ENCODE assay signal across 16 cellular contexts in the genomic region with DNA sequence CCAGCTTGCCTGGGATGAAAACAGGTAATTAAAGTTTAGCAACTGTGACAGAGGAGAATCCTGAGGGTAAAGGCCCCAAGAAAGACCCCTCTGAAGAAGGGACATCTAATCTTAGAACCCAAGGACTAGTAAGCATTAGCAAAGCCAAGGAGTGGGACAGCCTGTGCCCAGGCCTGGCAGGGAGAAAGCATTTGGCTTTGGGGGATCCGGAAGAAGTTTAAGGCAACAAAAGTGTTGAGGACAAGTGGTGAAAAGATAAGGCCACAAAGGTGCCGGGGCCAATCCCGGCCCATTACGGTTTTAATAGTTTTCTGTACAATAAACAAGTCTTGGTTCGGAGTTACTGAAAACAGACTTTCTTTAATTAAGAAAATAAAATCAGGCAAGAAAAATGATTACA.
DNase-seq lines count a peak whose midpoint lies in the region; ATAC-seq and TF ChIP-seq lines count a peak whose summit lies in the region.
"Had no signal": no experiment of that assay in that cellular context is flagged by ENCODE, and none has a peak within 500 bp of the region (broad histone marks: within the 10 kb centered on the region; RNA-seq: fewer than 3 reads in every experiment).

No MANE protein-coding gene starts in this region.

- H3K36me3 Mint-ChIP-seq in nephron progenitor cell (ENCODE audit: low read depth): no peaks in the 10 kb centered on the region
- H3K36me3 Mint-ChIP-seq in CD4-positive, alpha-beta memory T cell: no peaks in the 10 kb centered on the region
- H3K36me3 Mint-ChIP-seq: CD8-positive, alpha-beta T cell had no signal

- DNase-seq in RWPE2 (ENCODE audit: low spot score) (no peak), nephron progenitor cell (no peak), thoracic aorta (ENCODE audit: low spot score) (no peak), T-helper 2 cell (no peak), NCI-H1417 treated with DMSO at 0.1 percent for 48 hours (lab: John Stamatoyannopoulos, UW) (no peak)
- no peak for DNase-seq in CD4-positive, alpha-beta memory T cell
- DNase-seq: CD8-positive, alpha-beta T cell; DMS79 treated with DMSO at 0.1 percent for 48 hours; endodermal cell; NCI-H1417; small intestine; stimulated activated CD8-positive, alpha-beta memory T cell treated with anti-CD3 and anti-CD28 coated beads, Interleukin-4, amount 100 ng/mL, for 48 hours; T-helper 9 cell; trophoblast cell had no signal

- H3K27ac ChIP-seq in RWPE2 (ENCODE audit: poor library complexity, severe bottlenecking) (peak overlapping the region; percentile 77), cingulate gyrus (ENCODE audit: low read depth, low read length) (peak overlapping the region; percentile 7), thoracic aorta (peak overlapping the region; percentile 93 to 95)
- H3K27ac ChIP-seq in CD4-positive, alpha-beta memory T cell (ENCODE audit: low read depth, low read length): no peak overlapping the region

- intact Hi-C loops in CD4-positive, alpha-beta memory T cell (cut with micrococcal nuclease): no loop called here

- peak overlapping the region; percentile 25 for H3K27ac Mint-ChIP-seq in nephron progenitor cell
- H3K27ac Mint-ChIP-seq in CD4-positive, alpha-beta memory T cell: peak overlapping the region in 1 of 7 donors; percentile 61
- H3K27ac Mint-ChIP-seq: CD8-positive, alpha-beta T cell; endodermal cell had no signal

- H3K27me3 ChIP-seq in RWPE2 (ENCODE audit: insufficient read depth, poor library complexity, severe bottlenecking) (no peaks in the 10 kb centered on the region), thoracic aorta (replicated peaks; ENCODE audit: insufficient read depth) (no peaks in the 10 kb centered on the region)
- no peaks in the 10 kb centered on the region for H3K27me3 ChIP-seq in CD4-positive, alpha-beta memory T cell (ENCODE audit: insufficient read depth, low read length)

- H3K4me3 ChIP-seq in RWPE2 (ENCODE audit: severe bottlenecking) (no peak overlapping the region), thoracic aorta (no peak overlapping the region)
- no peak overlapping the region for H3K4me3 ChIP-seq in CD4-positive, alpha-beta memory T cell (ENCODE audit: low read length in 2 of 2)

- H3K27me3 Mint-ChIP-seq in nephron progenitor cell (ENCODE audit: low read depth, poor library complexity): peaks cover 16% of the 10 kb centered on the region
- H3K27me3 Mint-ChIP-seq in CD4-positive, alpha-beta memory T cell: no peaks in the 10 kb centered on the region
- H3K27me3 Mint-ChIP-seq: central memory CD8-positive, alpha-beta T cell had no signal

- H3K4me1 Mint-ChIP-seq in nephron progenitor cell: peaks cover 79% of the 10 kb centered on the region
- H3K4me1 Mint-ChIP-seq in CD4-positive, alpha-beta memory T cell: peaks cover 5 to 7% (median 5%) of the 10 kb centered on the region in 4 donors

- no peak for TF ChIP-seq CTCF in RWPE2 (IDR thresholded peaks at IDR 0.05; ENCODE audit: poor library complexity, severe bottlenecking)
- TF ChIP-seq CTCF in nephron progenitor cell (IDR thresholded peaks at IDR 0.05): no peak
- TF ChIP-seq CTCF in thoracic aorta (IDR thresholded peaks at IDR 0.05): no peak

- H3K36me3 ChIP-seq in RWPE2 (ENCODE audit: low read depth) (no peaks in the 10 kb centered on the region), thoracic aorta (no peaks in the 10 kb centered on the region)
- H3K36me3 ChIP-seq in CD4-positive, alpha-beta memory T cell (ENCODE audit: insufficient read depth, low read length): no peaks in the 10 kb centered on the region

- CTCF ChIA-PET in CD4-positive, alpha-beta memory T cell (lab: Charles Lee; ENCODE audit: partially characterized antibody): interaction anchor here (0.9 to 2.2 kb wide), 2 partner anchors 17 to 400 kb away, joined by 3 to 8 read pairs; no protein-coding TSS in a partner anchor

- no peak overlapping the region for H3K4me3 Mint-ChIP-seq in nephron progenitor cell
- no peak overlapping the region for H3K4me3 Mint-ChIP-seq in CD4-positive, alpha-beta memory T cell
- H3K4me3 Mint-ChIP-seq: CD8-positive, alpha-beta T cell; central memory CD8-positive, alpha-beta T cell; endodermal cell had no signal

- no peaks in the 10 kb centered on the region for H3K9me3 Mint-ChIP-seq in nephron progenitor cell
- no peaks in the 10 kb centered on the region for H3K9me3 Mint-ChIP-seq in CD4-positive, alpha-beta memory T cell
- H3K9me3 Mint-ChIP-seq: CD8-positive, alpha-beta T cell; central memory CD8-positive, alpha-beta T cell; endodermal cell had no signal

- ATAC-seq in RWPE2 (ENCODE audit: low read depth) (no peak), thoracic aorta (ENCODE audit: insufficient number of reproducible peaks, low FRiP score, low read depth) (no peak)
- ATAC-seq: CD8-positive, alpha-beta T cell had no signal

- peaks cover 39% of the 10 kb centered on the region for H3K4me1 ChIP-seq in RWPE2 (ENCODE audit: insufficient read depth, poor library complexity, severe bottlenecking)
- H3K4me1 ChIP-seq in thoracic aorta (ENCODE audit: control insufficient read depth in 1 of 2, low read depth in 2 of 2): peaks cover 40 to 90% of the 10 kb centered on the region in 2 donors
- H3K4me1 ChIP-seq in CD4-positive, alpha-beta memory T cell (ENCODE audit: insufficient read depth, low read length): no peaks in the 10 kb centered on the region

- POLR2A ChIA-PET in CD4-positive, alpha-beta memory T cell (lab: Charles Lee; ENCODE audit: partially characterized antibody): no interaction called here

- no peaks in the 10 kb centered on the region for H3K9me3 ChIP-seq in RWPE2 (ENCODE audit: severe bottlenecking)
- no peaks in the 10 kb centered on the region for H3K9me3 ChIP-seq in thoracic aorta
- H3K9me3 ChIP-seq in CD4-positive, alpha-beta memory T cell (ENCODE audit: control insufficient read depth in 1 of 2, low read length in 2 of 2): no peaks in the 10 kb centered on the region
